19 cellular contexts compared by ENCODE assay signal in the genomic region with DNA sequence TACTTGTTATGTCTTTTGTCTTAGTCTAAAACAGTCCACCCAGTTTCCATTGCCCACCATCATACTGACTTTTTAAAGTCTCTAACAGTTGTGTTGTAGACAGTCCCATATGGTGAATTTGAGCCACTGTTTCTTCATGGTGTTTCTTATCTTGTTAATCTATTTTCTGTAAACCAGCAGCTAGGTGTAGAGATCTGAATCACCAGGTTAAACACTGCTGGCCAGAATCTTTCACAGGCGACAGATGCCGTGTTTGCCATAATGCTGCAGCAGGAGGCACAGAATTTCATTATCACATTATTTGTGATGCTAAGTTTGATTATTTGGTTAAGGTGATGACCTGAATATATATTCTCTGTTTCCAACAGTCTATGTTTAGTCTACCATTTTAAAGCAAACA. TPM values are rescaled to one million over a fixed set of nuclear protein-coding genes. Genes with fewer than 3 reads are reported as not detected.
DNase-seq lines count a peak whose midpoint lies in the region; ATAC-seq and TF ChIP-seq lines count a peak whose summit lies in the region.
"Had no signal": no experiment of that assay in that cellular context is flagged by ENCODE, and none has a peak within 500 bp of the region (broad histone marks: within the 10 kb centered on the region; RNA-seq: fewer than 3 reads in every experiment).

No MANE protein-coding gene starts in this region.

- no peak overlapping the region for H3K4me3 ChIP-seq in H7 (ENCODE audit: insufficient read depth, low read depth, low read length)
- H3K4me3 ChIP-seq: GM12878 had no signal

- peaks cover 4% of the 10 kb centered on the region for H3K36me3 Mint-ChIP-seq in glutamatergic neuron (ENCODE audit: unreplicated experiment)
- H3K36me3 Mint-ChIP-seq: CD4-positive, CD25-positive, alpha-beta regulatory T cell had no signal

- H3K4me1 Mint-ChIP-seq in glutamatergic neuron (ENCODE audit: low read depth, unreplicated experiment) = no peaks in the 10 kb centered on the region

- in situ Hi-C loops in KBM-7 (cut with MboI; ENCODE audit: low pct_unique_long_range_greater_than_20kb, low sequenced_read_pairs) = loop anchor here (25.0 kb wide), 1 partner anchor 220 kb away; no protein-coding TSS in a partner anchor

- ATAC-seq in GM21367 (IDR thresholded peaks at IDR 0.05; ENCODE audit: unreplicated experiment) = no peak
- no peak for ATAC-seq in GM18873 (IDR thresholded peaks at IDR 0.05; ENCODE audit: low FRiP score, unreplicated experiment)

- H3K27me3 ChIP-seq in H7 (ENCODE audit: control insufficient read depth, insufficient read depth, low read length) = peaks cover 28% of the 10 kb centered on the region
- H3K27me3 ChIP-seq: BE2C had no signal

- H3K4me3 Mint-ChIP-seq in glutamatergic neuron (ENCODE audit: unreplicated experiment) = peak overlapping the region; percentile 4
- H3K4me3 Mint-ChIP-seq: H9 had no signal

- peak; percentile 39 for DNase-seq in DMS 273 treated with DMSO at 0.1 percent for 48 hours (lab: John Stamatoyannopoulos, UW)
- peak; percentile 8 for DNase-seq in NCI-H146 (lab: John Stamatoyannopoulos, UW)
- no peak for DNase-seq in glutamatergic neuron
- no peak for DNase-seq in KBM-7
- DNase-seq in H7 = no peak
- DNase-seq: BE2C; C1 segment of cervical spinal cord; CD4-positive, CD25-positive, alpha-beta regulatory T cell; CD8-positive, alpha-beta memory T cell; COR-L47; DND-41; EL; GOT3; H9 had no signal

- H3K36me3 ChIP-seq in H7 (replicated peaks; ENCODE audit: control insufficient read depth, insufficient read depth, low read length) = no peaks in the 10 kb centered on the region
- H3K36me3 ChIP-seq: BE2C had no signal

- no peaks in the 10 kb centered on the region for H3K9me3 Mint-ChIP-seq in glutamatergic neuron (ENCODE audit: unreplicated experiment)
- H3K9me3 Mint-ChIP-seq: CD4-positive, CD25-positive, alpha-beta regulatory T cell; CD8-positive, alpha-beta memory T cell; H9 had no signal

- no peak for TF ChIP-seq CTCF in glutamatergic neuron (IDR thresholded peaks at IDR 0.05; ENCODE audit: partially characterized antibody, unreplicated experiment)

- H3K27ac Mint-ChIP-seq in glutamatergic neuron (ENCODE audit: unreplicated experiment) = no peak overlapping the region
- H3K27ac Mint-ChIP-seq: CD4-positive, CD25-positive, alpha-beta regulatory T cell; CD8-positive, alpha-beta memory T cell; H9 had no signal

- H3K27me3 Mint-ChIP-seq in glutamatergic neuron (ENCODE audit: unreplicated experiment) = peaks cover 5% of the 10 kb centered on the region

RNA-seq across cellular contexts. Expression of a gene that starts 11.4 kb away (rescaled TPM):
- total RNA-seq in glutamatergic neuron (ENCODE audit: unreplicated experiment) = 0.91 TPM
- total RNA-seq in H7 (2014; rRNA removed; shearing (Covaris generic)) = not detected in 2 replicates
- total RNA-seq: CD4-positive, CD25-positive, alpha-beta regulatory T cell; CD8-positive, alpha-beta memory T cell; G401; GM12878; H9; HT-29 had no signal

RNA-seq across cellular contexts. Expression of a gene that starts 18.1 kb away (rescaled TPM):
- total RNA-seq in glutamatergic neuron (ENCODE audit: unreplicated experiment) = 13.9 TPM
- 3.1 and 3.4 TPM in 2 replicates for total RNA-seq in H7 (2014; rRNA removed; shearing (Covaris generic))

RNA-seq across cellular contexts. Expression of a gene that starts 18.9 kb away (rescaled TPM):
- total RNA-seq in glutamatergic neuron (ENCODE audit: unreplicated experiment) = 107 TPM
- total RNA-seq in H7 (2014; rRNA removed; shearing (Covaris generic)) = 20.0 and 23.9 TPM in 2 replicates

RNA-seq across cellular contexts. Expression of a gene that starts 43.2 kb away (rescaled TPM):
- 69.9 TPM for total RNA-seq in glutamatergic neuron (ENCODE audit: unreplicated experiment)
- total RNA-seq in H7 (2014; rRNA removed; shearing (Covaris generic)) = 58.2 and 60.7 TPM in 2 replicates

Comparison
In these comparisons a context has a peak if more than half of its experiments do, and no peak if none do; other contexts are left out.
1. DNase-seq: peak in DMS 273 treated with DMSO at 0.1 percent for 48 hours (single experiment) and NCI-H146 (single experiment); none in glutamatergic neuron (single experiment), KBM-7 (single experiment) and H7 (single experiment).